Comparison of ENCODE assay signal across 14 cellular contexts in genomic region chr2:63059434-63060078, GRCh38. TPM values are rescaled to one million over a fixed set of nuclear protein-coding genes. Genes with fewer than 3 reads are reported as not detected.
DNase-seq lines count a peak whose midpoint lies in the region; ATAC-seq and TF ChIP-seq lines count a peak whose summit lies in the region.
"Had no signal": no experiment of that assay in that cellular context is flagged by ENCODE, and none has a peak within 500 bp of the region (broad histone marks: within the 10 kb centered on the region; RNA-seq: fewer than 3 reads in every experiment).

No MANE protein-coding gene starts in this region.

- peaks cover 36% of the 10 kb centered on the region for H3K4me1 Mint-ChIP-seq in activated CD8-positive, alpha-beta T cell treated with anti-CD3 and anti-CD28 coated beads for 36 hours (ENCODE audit: low read depth)
- peaks cover 48% of the 10 kb centered on the region for H3K4me1 Mint-ChIP-seq in activated CD8-positive, alpha-beta T cell treated with anti-CD3 and anti-CD28 coated beads, Interleukin-2, amount 10 ng/mL, durations not matched to agents 7 days and 5 days (ENCODE audit: low read depth)
- H3K4me1 Mint-ChIP-seq in T-helper 17 cell (peaks cover 22% of the 10 kb centered on the region), immature natural killer cell (peaks cover 33 to 50% of the 10 kb centered on the region in 2 donors)

- H3K27ac ChIP-seq in substantia nigra (ENCODE audit: low read depth, low read length, poor library complexity, severe bottlenecking) = no peak overlapping the region
- H3K27ac ChIP-seq: gastroesophageal sphincter had no signal

- H3K4me3 Mint-ChIP-seq in activated CD8-positive, alpha-beta T cell treated with anti-CD3 and anti-CD28 coated beads for 36 hours = no peak overlapping the region
- H3K4me3 Mint-ChIP-seq in activated CD8-positive, alpha-beta T cell treated with anti-CD3 and anti-CD28 coated beads, Interleukin-2, amount 10 ng/mL, durations not matched to agents 7 days and 5 days = no peak overlapping the region
- H3K4me3 Mint-ChIP-seq in T-helper 17 cell (peak overlapping the region; percentile 31), immature natural killer cell (peak overlapping the region; percentile 34 to 76 (median 61))

- no peak overlapping the region for H3K27ac Mint-ChIP-seq in activated CD8-positive, alpha-beta T cell treated with anti-CD3 and anti-CD28 coated beads for 36 hours
- no peak overlapping the region for H3K27ac Mint-ChIP-seq in activated CD8-positive, alpha-beta T cell treated with anti-CD3 and anti-CD28 coated beads, Interleukin-2, amount 10 ng/mL, durations not matched to agents 7 days and 5 days
- no peak overlapping the region for H3K27ac Mint-ChIP-seq in T-helper 17 cell
- H3K27ac Mint-ChIP-seq in immature natural killer cell = no peak overlapping the region

- ATAC-seq in activated CD8-positive, alpha-beta T cell treated with anti-CD3 and anti-CD28 coated beads for 36 hours = no peak
- no peak for ATAC-seq in activated CD8-positive, alpha-beta T cell treated with anti-CD3 and anti-CD28 coated beads, Interleukin-2, amount 10 ng/mL, durations not matched to agents 7 days and 5 days
- ATAC-seq in T-helper 17 cell (no peak), HG03521 (IDR thresholded peaks at IDR 0.05; ENCODE audit: unreplicated experiment) (no peak)
- ATAC-seq: gastroesophageal sphincter had no signal

- no peak for TF ChIP-seq CTCF in activated CD8-positive, alpha-beta T cell treated with anti-CD3 and anti-CD28 coated beads for 36 hours (IDR thresholded peaks at IDR 0.05)

- intact Hi-C loops in activated CD8-positive, alpha-beta T cell treated with anti-CD3 and anti-CD28 coated beads for 36 hours (cut with micrococcal nuclease) = no loop called here

- peak; percentile 2 for DNase-seq in activated CD8-positive, alpha-beta T cell treated with anti-CD3 and anti-CD28 coated beads for 36 hours
- DNase-seq in activated CD8-positive, alpha-beta T cell treated with anti-CD3 and anti-CD28 coated beads, Interleukin-2, amount 10 ng/mL, durations not matched to agents 7 days and 5 days = no peak
- DNase-seq in T-helper 17 cell (no peak), immature natural killer cell (no peak), GOT3 (lab: John Stamatoyannopoulos, UW) (no peak), substantia nigra (lab: John Stamatoyannopoulos, UW) (no peak)
- peak; percentile 25 for DNase-seq in stimulated activated CD8-positive, alpha-beta memory T cell treated with anti-CD3 and anti-CD28 coated beads, Interleukin-4, amount 100 ng/mL, for 48 hours
- DNase-seq: NCI-H1436; stimulated activated naive CD4-positive, alpha-beta T cell; SW 1271 had no signal

- H3K9me3 ChIP-seq in T-helper 17 cell (ENCODE audit: control insufficient read depth, low read length, poor library complexity, severe bottlenecking) = peaks cover 3% of the 10 kb centered on the region

- H3K27me3 Mint-ChIP-seq in activated CD8-positive, alpha-beta T cell treated with anti-CD3 and anti-CD28 coated beads for 36 hours = peaks cover 68% of the 10 kb centered on the region
- H3K27me3 Mint-ChIP-seq in activated CD8-positive, alpha-beta T cell treated with anti-CD3 and anti-CD28 coated beads, Interleukin-2, amount 10 ng/mL, durations not matched to agents 7 days and 5 days (ENCODE audit: low read depth) = peaks cover 73% of the 10 kb centered on the region
- H3K27me3 Mint-ChIP-seq in T-helper 17 cell (peaks cover 72% of the 10 kb centered on the region), immature natural killer cell (ENCODE audit: low read depth in 3 of 3) (peaks cover 19 to 37% (median 35%) of the 10 kb centered on the region in 3 donors)

- CTCF ChIA-PET in activated CD8-positive, alpha-beta T cell treated with anti-CD3 and anti-CD28 coated beads for 36 hours (lab: Charles Lee) = no interaction called here
- CTCF ChIA-PET in activated CD8-positive, alpha-beta T cell treated with anti-CD3 and anti-CD28 coated beads, Interleukin-2, amount 10 ng/mL, durations not matched to agents 7 days and 5 days (lab: Charles Lee) = no interaction called here

- POLR2A ChIA-PET in activated CD8-positive, alpha-beta T cell treated with anti-CD3 and anti-CD28 coated beads for 36 hours (lab: Charles Lee) = interaction anchor here (1.2 kb wide), 1 partner anchor 10 kb away, joined by 7 read pairs; no protein-coding TSS in a partner anchor
- POLR2A ChIA-PET in activated CD8-positive, alpha-beta T cell treated with anti-CD3 and anti-CD28 coated beads, Interleukin-2, amount 10 ng/mL, durations not matched to agents 7 days and 5 days (lab: Charles Lee) = interaction anchor here (1.0 kb wide), 1 partner anchor 12 kb away, joined by 3 read pairs; no protein-coding TSS in a partner anchor

- peaks cover 1% of the 10 kb centered on the region for H3K9me3 Mint-ChIP-seq in activated CD8-positive, alpha-beta T cell treated with anti-CD3 and anti-CD28 coated beads for 36 hours
- H3K9me3 Mint-ChIP-seq in activated CD8-positive, alpha-beta T cell treated with anti-CD3 and anti-CD28 coated beads, Interleukin-2, amount 10 ng/mL, durations not matched to agents 7 days and 5 days (ENCODE audit: insufficient read depth) = no peaks in the 10 kb centered on the region
- H3K9me3 Mint-ChIP-seq in immature natural killer cell = peaks cover 0 to 15% (median 3%) of the 10 kb centered on the region in 6 donors

- no peaks in the 10 kb centered on the region for H3K36me3 Mint-ChIP-seq in activated CD8-positive, alpha-beta T cell treated with anti-CD3 and anti-CD28 coated beads for 36 hours (ENCODE audit: low read depth)
- peaks cover 8% of the 10 kb centered on the region for H3K36me3 Mint-ChIP-seq in activated CD8-positive, alpha-beta T cell treated with anti-CD3 and anti-CD28 coated beads, Interleukin-2, amount 10 ng/mL, durations not matched to agents 7 days and 5 days (ENCODE audit: low read depth)
- H3K36me3 Mint-ChIP-seq in T-helper 17 cell (ENCODE audit: low read depth) (peaks cover 6% of the 10 kb centered on the region), immature natural killer cell (peaks cover 0 to 4% (median 0%) of the 10 kb centered on the region in 3 donors)

RNA-seq across cellular contexts. Expression of gene OTX1, which starts 8.9 kb away (rescaled TPM):
- total RNA-seq in activated CD8-positive, alpha-beta T cell treated with anti-CD3 and anti-CD28 coated beads for 36 hours = not detected
- not detected for total RNA-seq in activated CD8-positive, alpha-beta T cell treated with anti-CD3 and anti-CD28 coated beads, Interleukin-2, amount 10 ng/mL, durations not matched to agents 7 days and 5 days
- not detected for total RNA-seq in T-helper 17 cell
- polyA plus RNA-seq in immature natural killer cell = not detected
- total RNA-seq: aorta had no signal
- polyA plus RNA-seq: aorta, BJ had no signal

Comparison
In these comparisons a context has a peak if more than half of its experiments do, and no peak if none do; other contexts are left out.
1. DNase-seq: peak in activated CD8-positive, alpha-beta T cell treated with anti-CD3 and anti-CD28 coated beads for 36 hours (single experiment) and stimulated activated CD8-positive, alpha-beta memory T cell treated with anti-CD3 and anti-CD28 coated beads, Interleukin-4, amount 100 ng/mL, for 48 hours (single experiment); none in activated CD8-positive, alpha-beta T cell treated with anti-CD3 and anti-CD28 coated beads, Interleukin-2, amount 10 ng/mL, durations not matched to agents 7 days and 5 days (single experiment), T-helper 17 cell (0 of 3), immature natural killer cell (0 of 3), GOT3 (single experiment) and substantia nigra (0 of 49).
2. H3K4me3 Mint-ChIP-seq: peak in T-helper 17 cell (single experiment) and immature natural killer cell (5 of 5); none in activated CD8-positive, alpha-beta T cell treated with anti-CD3 and anti-CD28 coated beads for 36 hours (single experiment) and activated CD8-positive, alpha-beta T cell treated with anti-CD3 and anti-CD28 coated beads, Interleukin-2, amount 10 ng/mL, durations not matched to agents 7 days and 5 days (single experiment).